Comparison of ENCODE assay signal across 30 cellular contexts in the genomic region with DNA sequence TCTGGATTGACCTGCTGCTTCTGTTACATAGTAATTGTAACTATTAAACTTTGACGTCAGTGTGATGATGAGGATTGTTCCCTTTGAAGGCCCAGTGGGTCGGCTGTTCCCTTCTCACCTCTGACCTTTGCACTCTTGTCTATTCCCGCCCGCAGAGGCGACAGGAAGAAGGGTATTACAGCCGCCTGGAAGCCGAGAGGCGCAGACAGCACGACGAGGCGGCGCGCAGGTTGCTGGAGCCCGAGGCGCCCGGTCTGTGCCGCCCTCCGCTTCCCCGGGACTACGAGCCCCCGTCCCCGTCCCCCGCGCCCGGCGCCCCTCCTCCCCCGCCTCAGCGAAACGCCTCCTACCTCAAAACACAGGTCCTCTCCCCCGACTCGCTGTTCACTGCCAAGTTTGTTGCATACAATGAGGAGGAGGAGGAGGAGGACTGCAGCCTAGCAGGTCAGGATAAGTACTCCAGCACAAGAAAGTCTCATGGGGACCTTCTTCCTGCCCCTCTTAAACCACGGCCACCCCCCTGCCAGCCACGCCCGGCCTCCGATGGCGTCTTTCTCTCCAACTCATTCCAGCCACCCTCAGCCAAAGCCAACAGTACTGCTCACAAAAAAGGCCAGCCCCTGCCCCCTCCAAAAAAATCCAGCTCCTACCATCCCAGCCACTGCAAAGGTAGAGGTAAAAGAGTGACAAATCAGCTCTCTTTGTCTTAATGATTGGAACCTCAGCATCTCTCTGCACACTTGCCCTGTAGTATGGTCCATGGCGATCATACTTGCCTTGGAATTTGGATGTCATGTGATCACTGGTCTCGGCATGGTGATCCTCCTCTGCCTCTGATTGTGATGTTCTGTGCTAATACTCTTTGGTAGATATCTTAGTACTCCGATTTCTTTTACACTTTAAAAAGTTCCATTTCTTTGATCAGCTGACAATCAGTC. TPM values are rescaled to one million over a fixed set of nuclear protein-coding genes. Genes with fewer than 3 reads are reported as not detected.
DNase-seq lines count a peak whose midpoint lies in the region; ATAC-seq and TF ChIP-seq lines count a peak whose summit lies in the region.
"Had no signal": no experiment of that assay in that cellular context is flagged by ENCODE, and none has a peak within 500 bp of the region (broad histone marks: within the 10 kb centered on the region; RNA-seq: fewer than 3 reads in every experiment).

No MANE protein-coding gene starts in this region.

- H3K27ac Mint-ChIP-seq in CD14-positive monocyte: no peak overlapping the region
- H3K27ac Mint-ChIP-seq: activated T-cell treated with anti-CD3 and anti-CD28 coated beads, Interleukin-2, amount 50 U/mL, for 72 hours; HFFc6 had no signal

- no peaks in the 10 kb centered on the region for H3K4me1 Mint-ChIP-seq in CD14-positive monocyte
- H3K4me1 Mint-ChIP-seq: central memory CD8-positive, alpha-beta T cell had no signal

- in situ Hi-C loops in transverse colon (cut with MboI; ENCODE audit: low pct_ligation_motif_present in 1 of 4, low pct_unique_long_range_greater_than_20kb in 1 of 4, low sequenced_read_pairs in 3 of 4): no loop called here

- TF ChIP-seq CTCF in body of pancreas (IDR thresholded peaks at IDR 0.05): no peak
- no peak for TF ChIP-seq CTCF in mucosa of descending colon (IDR thresholded peaks at IDR 0.05)
- TF ChIP-seq CTCF in transverse colon (IDR thresholded peaks at IDR 0.05): no peak
- no peak for TF ChIP-seq CTCF in CD14-positive monocyte (IDR thresholded peaks at IDR 0.05)

- H3K4me3 ChIP-seq in body of pancreas: no peak overlapping the region
- no peak overlapping the region for H3K4me3 ChIP-seq in mucosa of descending colon
- H3K4me3 ChIP-seq in transverse colon: no peak overlapping the region
- H3K4me3 ChIP-seq: prostate gland, thyroid gland had no signal

- H3K9me3 ChIP-seq in body of pancreas (no peaks in the 10 kb centered on the region), mucosa of descending colon (no peaks in the 10 kb centered on the region), transverse colon (no peaks in the 10 kb centered on the region)
- H3K9me3 ChIP-seq: prostate gland, thyroid gland had no signal

- no peaks in the 10 kb centered on the region for H3K27me3 ChIP-seq in body of pancreas
- H3K27me3 ChIP-seq in transverse colon: no peaks in the 10 kb centered on the region
- H3K27me3 ChIP-seq: foreskin keratinocyte, thyroid gland had no signal

- H3K9me3 Mint-ChIP-seq in CD14-positive monocyte: peaks cover 0 to 6% (median 2%) of the 10 kb centered on the region in 7 donors
- H3K9me3 Mint-ChIP-seq: activated T-cell treated with anti-CD3 and anti-CD28 coated beads, Interleukin-2, amount 50 U/mL, for 72 hours; central memory CD8-positive, alpha-beta T cell; HFFc6; neural crest cell had no signal

- H3K4me1 ChIP-seq in body of pancreas: peaks cover 62% of the 10 kb centered on the region
- peaks cover 11% of the 10 kb centered on the region for H3K4me1 ChIP-seq in mucosa of descending colon (ENCODE audit: low read depth)
- H3K4me1 ChIP-seq in transverse colon: peaks cover 0 to 45% (median 27%) of the 10 kb centered on the region in 4 donors
- H3K4me1 ChIP-seq: foreskin keratinocyte, prostate gland, thyroid gland had no signal

- WGBS in body of pancreas, 2 donors: 68 to 83% methylated on average over 33 to 37 of the region's 39 CpGs
- WGBS in transverse colon (ENCODE audit: low coverage in 1 of 2), 2 donors: 61 to 67% methylated on average over 11 to 39 of the region's 39 CpGs

- intact Hi-C loops in body of pancreas (cut with DNase I): no loop called here
- intact Hi-C loops in left ventricle myocardium superior (cut with micrococcal nuclease): no loop called here
- intact Hi-C loops in mucosa of descending colon (cut with DNase I, micrococcal nuclease): no loop called here
- intact Hi-C loops in transverse colon (cut with DNase I; ENCODE audit: low total_unique reads): no loop called here
- intact Hi-C loops in CD14-positive monocyte (cut with micrococcal nuclease): no loop called here

- DNase-seq in body of pancreas: no peak
- DNase-seq in left ventricle myocardium superior: no peak
- peak; percentile 58 to 61 (median 60) for DNase-seq in mucosa of descending colon
- DNase-seq in transverse colon: peak; percentile 52
- DNase-seq in CD14-positive monocyte (ENCODE audit: low spot score): no peak
- no peak for DNase-seq in activated CD4-positive, alpha-beta T cell treated with anti-CD3 and anti-CD28 coated beads for 4 hours
- DNase-seq in OCI-M2 (lab: John Stamatoyannopoulos, UW; ENCODE audit: unreplicated experiment): no peak
- no peak for DNase-seq in T-helper 1 cell
- DNase-seq: activated CD4-positive, alpha-beta T cell treated with anti-CD3 and anti-CD28 coated beads for 48 hours; activated naive CD4-positive, alpha-beta T cell treated with anti-CD3 and anti-CD28 coated beads, Interleukin-2, amount 50 U/mL, for 16 hours; activated T-cell treated with anti-CD3 and anti-CD28 coated beads, Interleukin-2, amount 50 U/mL, for 72 hours; AML-193; aorta; DND-41; foreskin keratinocyte; HFFc6; islet precursor cell; NCI-H1092 treated with DMSO at 0.1 percent for 48 hours; NCI-H1930; NCI-H2227 treated with DMSO at 0.1 percent for 48 hours; NCI-H774; stimulated activated CD4-positive, alpha-beta T cell treated with anti-CD3 and anti-CD28 coated beads, Interleukin-2, amount 100 ng/mL, for 48 hours; stimulated activated naive CD4-positive, alpha-beta T cell treated with Interleukin-2 at 50 U/mL for 16 hours; SW 1271; thyroid gland had no signal

- no peak for TF ChIP-seq POLR2A in body of pancreas (IDR thresholded peaks at IDR 0.05)
- no peak for TF ChIP-seq POLR2A in transverse colon (IDR thresholded peaks at IDR 0.05)

- no peaks in the 10 kb centered on the region for H3K36me3 Mint-ChIP-seq in CD14-positive monocyte

- ATAC-seq in body of pancreas: no peak
- peak; percentile 37 for ATAC-seq in left ventricle myocardium superior
- ATAC-seq in mucosa of descending colon: peak; percentile 76
- ATAC-seq: activated T-cell treated with anti-CD3 and anti-CD28 coated beads, Interleukin-2, amount 50 U/mL, for 72 hours; foreskin keratinocyte had no signal

- peaks cover 0 to 17% of the 10 kb centered on the region in 2 donors for H3K36me3 ChIP-seq in body of pancreas (replicated peaks in 1 of 2; ENCODE audit: insufficient read depth in 1 of 2, low read depth in 2 of 2)
- no peaks in the 10 kb centered on the region for H3K36me3 ChIP-seq in mucosa of descending colon (ENCODE audit: low read depth)
- peaks cover 0 to 18% (median 5%) of the 10 kb centered on the region in 4 donors for H3K36me3 ChIP-seq in transverse colon
- H3K36me3 ChIP-seq: prostate gland had no signal

- no peak overlapping the region for H3K4me3 Mint-ChIP-seq in CD14-positive monocyte
- H3K4me3 Mint-ChIP-seq: activated T-cell treated with anti-CD3 and anti-CD28 coated beads, Interleukin-2, amount 50 U/mL, for 72 hours; central memory CD8-positive, alpha-beta T cell; HFFc6; neural crest cell had no signal

- TF ChIP-seq EP300 in transverse colon (IDR thresholded peaks at IDR 0.05; ENCODE audit: low read depth): no peak

- H3K27ac ChIP-seq in body of pancreas: peak overlapping the region; percentile 47 to 61 (median 52)
- H3K27ac ChIP-seq in transverse colon: peak overlapping the region; percentile 72 to 89 (median 76)
- H3K27ac ChIP-seq: foreskin keratinocyte, HL-60, thyroid gland had no signal

- peaks cover 0 to 4% (median 0%) of the 10 kb centered on the region in 3 donors for H3K27me3 Mint-ChIP-seq in CD14-positive monocyte (ENCODE audit: low read depth in 3 of 3)
- H3K27me3 Mint-ChIP-seq: central memory CD8-positive, alpha-beta T cell had no signal

RNA-seq across cellular contexts. Expression of a gene that starts 31.6 kb away (rescaled TPM):
- total RNA-seq in body of pancreas (1 to 10 TPM in 1 of 2 donors, not detected in 1; 1.8 TPM), left ventricle myocardium superior (not detected), mucosa of descending colon (1 to 10 TPM in 1 of 3 donors, under 1 TPM in 2; 0.14 to 1.1 (median 0.41) TPM), transverse colon (not detected)
- not detected for polyA plus RNA-seq in CD14-positive monocyte
- total RNA-seq: epithelial cell of proximal tubule, foreskin keratinocyte, HFFc6, thyroid gland had no signal
- polyA plus RNA-seq: foreskin keratinocyte had no signal

Comparison
In these comparisons a context has a peak if more than half of its experiments do, and no peak if none do; other contexts are left out.
1. DNase-seq: peak in mucosa of descending colon (3 of 3) and transverse colon (single experiment); none in body of pancreas (0 of 4), left ventricle myocardium superior (single experiment), CD14-positive monocyte (single experiment), activated CD4-positive, alpha-beta T cell treated with anti-CD3 and anti-CD28 coated beads for 4 hours (0 of 2), OCI-M2 (single experiment) and T-helper 1 cell (0 of 5).